8 cellular contexts compared by ENCODE assay signal in the genomic region with DNA sequence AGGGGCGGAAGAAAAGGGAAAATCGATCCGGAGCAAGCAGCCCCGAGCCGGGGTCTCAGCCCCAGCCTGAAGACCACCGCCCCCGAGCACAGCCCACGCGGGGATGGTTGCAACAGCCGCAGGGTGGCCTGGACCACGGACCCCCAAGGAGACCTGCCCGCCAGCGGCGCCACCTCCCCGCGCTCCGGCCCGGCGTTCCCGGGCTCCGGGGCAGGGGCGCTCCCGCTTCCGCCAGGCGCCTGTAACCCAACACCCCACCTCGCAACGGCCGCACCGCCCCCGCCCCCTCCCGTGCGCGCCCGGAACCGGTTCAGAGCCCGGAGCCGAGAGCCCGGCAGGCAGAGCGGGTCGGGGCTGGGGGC. TPM values are rescaled to one million over a fixed set of nuclear protein-coding genes. Genes with fewer than 3 reads are reported as not detected.
DNase-seq lines count a peak whose midpoint lies in the region; ATAC-seq, FAIRE-seq and TF ChIP-seq lines count a peak whose summit lies in the region.

No MANE protein-coding gene starts in this region.

- peak; percentile 24; the same call in 1 of the 2 replicates for TF ChIP-seq POLR2A in H54 (IDR thresholded peaks at IDR 0.05; ENCODE audit: low read depth, low read length)

- in situ Hi-C loops in astrocyte of the spinal cord (cut with HindIII; ENCODE audit: low sequenced_read_pairs) = no loop called here

- peak overlapping the region; percentile 94 for H3K4me3 ChIP-seq in astrocyte of the spinal cord (ENCODE audit: low read depth, low read length)

- ATAC-seq in HG02588 (IDR thresholded peaks at IDR 0.05; ENCODE audit: unreplicated experiment) (no peak), HG03520 (IDR thresholded peaks at IDR 0.05; ENCODE audit: unreplicated experiment) (no peak)

- no peak for TF ChIP-seq CTCF in astrocyte of the spinal cord (IDR thresholded peaks at IDR 0.05; ENCODE audit: low read depth, low read length)

- DNase-seq in AG08396 (ENCODE audit: low spot score) (peak; percentile 68), H54 (ENCODE audit: insufficient read length, low spot score) (no peak), SK-N-DZ (ENCODE audit: low spot score) (peak; percentile 26), astrocyte of the spinal cord (ENCODE audit: low read depth, low spot score) (no peak), iPS-NIHi11 (ENCODE audit: low spot score) (peak; percentile 84)
- peak; percentile 38 for DNase-seq in stimulated activated CD4-positive, alpha-beta T cell treated with anti-CD3 and anti-CD28 coated beads, Interleukin-12 subunit alpha, Interleukin-12 subunit beta, amount 100 ng/mL, for 4 hours

- no peak for FAIRE-seq in H54 (lab: Jason Lieb, UNC)

RNA-seq across cellular contexts. Expression of gene ACTN1, which starts 0.6 kb away (rescaled TPM):
- 31.1 and 44.7 TPM in 2 replicates for polyA plus RNA-seq in SK-N-DZ (2014; cell fraction: cytosol; rRNA removed)
- 18.8 and 35.8 TPM in 2 replicates for polyA plus RNA-seq in SK-N-DZ (2014; cell fraction: nucleus; rRNA removed)

Comparison
In these comparisons a context has a peak if more than half of its experiments do, and no peak if none do; other contexts are left out.
1. DNase-seq: peak in AG08396 (single experiment), SK-N-DZ (single experiment), iPS-NIHi11 (single experiment) and stimulated activated CD4-positive, alpha-beta T cell treated with anti-CD3 and anti-CD28 coated beads, Interleukin-12 subunit alpha, Interleukin-12 subunit beta, amount 100 ng/mL, for 4 hours (single experiment); none in H54 (single experiment) and astrocyte of the spinal cord (single experiment).